24 cellular contexts compared by ENCODE assay signal in the genomic region with DNA sequence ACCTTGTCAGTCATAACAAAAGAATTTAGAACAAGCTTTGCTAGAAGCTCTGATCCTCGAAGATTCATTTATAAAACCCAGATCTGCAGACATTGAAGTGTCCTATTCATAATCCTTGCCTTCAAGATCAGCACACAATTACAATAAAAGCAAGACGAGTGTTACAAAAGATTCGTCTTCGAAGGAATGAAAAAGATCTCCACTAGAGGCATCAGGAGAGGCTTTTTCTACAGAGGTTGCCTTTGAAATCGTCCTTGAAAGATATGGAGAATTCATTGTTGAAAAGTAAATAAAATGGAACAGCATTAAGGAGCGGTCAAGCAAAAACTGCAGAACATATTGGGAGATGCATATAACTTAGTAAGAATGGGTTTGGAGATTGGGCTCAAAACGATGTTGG.
DNase-seq lines count a peak whose midpoint lies in the region; ATAC-seq, FAIRE-seq and TF ChIP-seq lines count a peak whose summit lies in the region.
"Had no signal": no experiment of that assay in that cellular context is flagged by ENCODE, and none has a peak within 500 bp of the region (broad histone marks: within the 10 kb centered on the region; RNA-seq: fewer than 3 reads in every experiment).

No MANE protein-coding gene starts in this region.

- POLR2A ChIA-PET in H1 (lab: Charles Lee; ENCODE audit: partially characterized antibody) = no interaction called here

- no peak overlapping the region for H2BK12ac ChIP-seq in H1 (ENCODE audit: low read depth, low read length)

- H4K20me1 ChIP-seq in H1 (replicated peaks in 1 of 2; ENCODE audit: control insufficient read depth in 1 of 2, insufficient read depth in 2 of 2, low read length in 2 of 2) = no peaks in the 10 kb centered on the region
- H4K20me1 ChIP-seq: BLaER1 had no signal

- H3K4me3 Mint-ChIP-seq in type B pancreatic cell = no peak overlapping the region
- H3K4me3 Mint-ChIP-seq: B cell; CD14-positive monocyte; CD4-positive, alpha-beta T cell; CD8-positive, alpha-beta memory T cell had no signal

- 87% methylated on average over 7 of the region's 7 CpGs; no CpG with 5 or more reads in 1 of the 2 experiments for WGBS in H1 (ENCODE audit: extremely low coverage in 1 of 2, insufficient coverage in 1 of 2, insufficient read length in 1 of 2, insufficient replicate concordance in 2 of 2, low coverage in 1 of 2, low lambda C conversion rate in 2 of 2, missing lambda C conversion rate in 1 of 2), 2 experiments

- H3K14ac ChIP-seq in H1 (ENCODE audit: insufficient read length) = no peak overlapping the region

- CTCF ChIA-PET in H1 (lab: Charles Lee; ENCODE audit: partially characterized antibody) = interaction anchor here (1.7 kb wide), 2 partner anchors 12 to 17 kb away, joined by 5 read pairs; no protein-coding TSS in a partner anchor

- no peak overlapping the region for H4K5ac ChIP-seq in H1 (ENCODE audit: insufficient read length, low read depth, low read length)

- H3K79me2 ChIP-seq in H1 (ENCODE audit: control insufficient read depth in 1 of 2, insufficient read depth in 2 of 2, low read length in 2 of 2) = no peaks in the 10 kb centered on the region

- no peak overlapping the region for H2BK15ac ChIP-seq in H1 (ENCODE audit: low read length)

- no peak overlapping the region for H3K4me3 ChIP-seq in LNCaP clone FGC (ENCODE audit: low read depth, low read length)
- H3K4me3 ChIP-seq in H1 (ENCODE audit: extremely low read depth in 1 of 4, insufficient read depth in 2 of 4, low read depth in 3 of 4, low read length in 4 of 4) = no peak overlapping the region
- H3K4me3 ChIP-seq: BLaER1 had no signal

- peak in 1 of 2 experiments; percentile 9; a peak in 1 of 4 replicates for TF ChIP-seq RAD21 in H1 (IDR thresholded peaks at IDR 0.05 in 1 of 2, conservative IDR thresholded peaks at IDR 0.05 in 1 of 2; ENCODE audit: low read depth in 2 of 2, low read length in 2 of 2)

- H3K23me2 ChIP-seq in H1 (ENCODE audit: low read depth, low read length) = no peaks in the 10 kb centered on the region

- H3K27me3 Mint-ChIP-seq in type B pancreatic cell = no peaks in the 10 kb centered on the region
- H3K27me3 Mint-ChIP-seq: B cell; CD4-positive, alpha-beta T cell; CD8-positive, alpha-beta memory T cell had no signal

- no peak for TF ChIP-seq POLR2A in H1 (IDR thresholded peaks at IDR 0.05; ENCODE audit: control extremely low read depth in 1 of 2, low read depth in 2 of 2, low read length in 2 of 2)

- no peak overlapping the region for H3K4ac ChIP-seq in H1 (replicated peaks; ENCODE audit: insufficient read length, low read depth, low read length)

- H2AFZ ChIP-seq in H1 (ENCODE audit: low read length) = no peak overlapping the region

- no peak overlapping the region for H3K56ac ChIP-seq in H1 (replicated peaks; ENCODE audit: insufficient read length, low read depth, low read length)

- no peak overlapping the region for H3K9ac ChIP-seq in H1 (replicated peaks in 1 of 4; ENCODE audit: extremely low read depth in 1 of 4, low read depth in 3 of 4, low read length in 3 of 4)
- H3K9ac ChIP-seq: BLaER1 had no signal

- H3K9me3 Mint-ChIP-seq in type B pancreatic cell = peaks cover 11% of the 10 kb centered on the region

- H3K9me3 ChIP-seq in H1 (ENCODE audit: insufficient read depth in 2 of 2, low read depth in 1 of 2, low read length in 1 of 2) = no peaks in the 10 kb centered on the region
- H3K9me3 ChIP-seq: BLaER1 had no signal

- no peaks in the 10 kb centered on the region for H3K79me1 ChIP-seq in H1 (ENCODE audit: low read depth, low read length)

- no peak overlapping the region for H3K27ac ChIP-seq in C4-2B
- H3K27ac ChIP-seq in H1 (ENCODE audit: low read depth, low read length) = no peak overlapping the region
- H3K27ac ChIP-seq: 22Rv1, BLaER1 had no signal

- no peak overlapping the region for H4K91ac ChIP-seq in H1 (replicated peaks; ENCODE audit: insufficient read length, low read length)

- DNase-seq in LNCaP clone FGC (ENCODE audit: low read depth) (peak; percentile 21), H1 (ENCODE audit: low read depth in 1 of 2, low spot score in 2 of 2) (no peak), type B pancreatic cell (ENCODE audit: extremely low spot score, unreplicated experiment) (no peak)
- DNase-seq: Calu3; CD4-positive, alpha-beta T cell; CD8-positive, alpha-beta memory T cell; DMS53; DMS79 treated with DMSO at 0.1 percent for 48 hours; GF-D8; GOT3; H7 had no signal

- ATAC-seq in HG03039 (IDR thresholded peaks at IDR 0.05; ENCODE audit: unreplicated experiment) (no peak), GM18867 (IDR thresholded peaks at IDR 0.05; ENCODE audit: unreplicated experiment) (no peak), GM19023 (IDR thresholded peaks at IDR 0.05; ENCODE audit: unreplicated experiment) (no peak)
- ATAC-seq: HCT116 had no signal

- H2BK5ac ChIP-seq in H1 (ENCODE audit: low read depth, low read length) = no peak overlapping the region

- H3K4me1 ChIP-seq in H1 (replicated peaks in 1 of 4; ENCODE audit: control insufficient read depth in 3 of 4, insufficient read depth in 4 of 4, low read length in 3 of 4) = no peaks in the 10 kb centered on the region
- H3K4me1 ChIP-seq: BLaER1 had no signal

- no peak for TF ChIP-seq EP300 in H1 (IDR thresholded peaks at IDR 0.05; ENCODE audit: borderline replicate concordance in 1 of 2, low read depth in 2 of 2, low read length in 2 of 2)

- H3K4me2 ChIP-seq in H1 (ENCODE audit: insufficient read depth in 1 of 2, low read depth in 2 of 2, low read length in 2 of 2) = no peak overlapping the region
- H3K4me2 ChIP-seq: BLaER1 had no signal

- peak; percentile 59 for TF ChIP-seq CTCF in C4-2B (conservative IDR thresholded peaks at IDR 0.05)
- no peak for TF ChIP-seq CTCF in LNCaP clone FGC (IDR thresholded peaks at IDR 0.05; ENCODE audit: control insufficient read depth, extremely low read depth, insufficient read depth)
- peak in 1 of 3 experiments; percentile 17; a peak in 1 of 4 replicates for TF ChIP-seq CTCF in H1 (IDR thresholded peaks at IDR 0.05; ENCODE audit: control extremely low read depth in 1 of 3, insufficient read depth in 1 of 3, low read depth in 1 of 3, low read length in 3 of 3)
- TF ChIP-seq CTCF in type B pancreatic cell (conservative IDR thresholded peaks at IDR 0.05) = peak; percentile 17

- no peak overlapping the region for H3K27ac Mint-ChIP-seq in type B pancreatic cell
- H3K27ac Mint-ChIP-seq: B cell; CD14-positive monocyte; CD4-positive, alpha-beta T cell; CD8-positive, alpha-beta memory T cell had no signal

- no peaks in the 10 kb centered on the region for H3K36me3 ChIP-seq in H1 (ENCODE audit: control insufficient read depth in 2 of 4, insufficient read depth in 4 of 4, low read length in 3 of 4)
- H3K36me3 ChIP-seq: BLaER1 had no signal

- H2BK20ac ChIP-seq in H1 (ENCODE audit: low read length) = no peak overlapping the region

- H3K23ac ChIP-seq in H1 (ENCODE audit: insufficient read length) = no peak overlapping the region

- no peak overlapping the region for H2BK120ac ChIP-seq in H1 (replicated peaks; ENCODE audit: low read depth, low read length)

- no peaks in the 10 kb centered on the region for H3K27me3 ChIP-seq in H1 (replicated peaks in 1 of 4; ENCODE audit: control insufficient read depth in 3 of 4, extremely low read depth in 1 of 4, insufficient read depth in 3 of 4, low read length in 3 of 4)
- H3K27me3 ChIP-seq: BLaER1 had no signal

- H3K36me3 Mint-ChIP-seq in type B pancreatic cell = no peaks in the 10 kb centered on the region
- H3K36me3 Mint-ChIP-seq: CD14-positive monocyte had no signal

- no peak overlapping the region for H4K8ac ChIP-seq in H1 (ENCODE audit: extremely low read depth, insufficient read depth, low read length)

- FAIRE-seq in H1 (lab: Jason Lieb, UNC) = peak; percentile 19
- FAIRE-seq: A204.1, GM12891, GM18507, GM19239 had no signal

- H2AK5ac ChIP-seq in H1 (ENCODE audit: low read depth, low read length) = no peak overlapping the region

- H3K18ac ChIP-seq in H1 (ENCODE audit: extremely low read depth, low read length) = no peak overlapping the region

- H3K4me1 Mint-ChIP-seq in type B pancreatic cell (ENCODE audit: unreplicated experiment) = peaks cover 24% of the 10 kb centered on the region
- H3K4me1 Mint-ChIP-seq: B cell; CD14-positive monocyte; CD8-positive, alpha-beta memory T cell had no signal

TF ChIP-seq in H1, 55 proteins besides CTCF, POLR2A, EP300 and RAD21 (continues in another document):
- TF ChIP-seq SIX5 (IDR thresholded peaks at IDR 0.05; ENCODE audit: low read depth, low read length) (no peak), SP4 (IDR thresholded peaks at IDR 0.05; ENCODE audit: low read length) (no peak), SIN3A (conservative IDR thresholded peaks at IDR 0.05 in 1 of 2, IDR thresholded peaks at IDR 0.05 in 1 of 2; ENCODE audit: low read depth in 1 of 2, low read length in 2 of 2) (no peak), PHF8 (conservative IDR thresholded peaks at IDR 0.05; ENCODE audit: low read depth, low read length) (no peak), HDAC2 (IDR thresholded peaks at IDR 0.05; ENCODE audit: borderline replicate concordance in 1 of 2, low read depth in 2 of 2, low read length in 2 of 2) (no peak), MAFK (IDR thresholded peaks at IDR 0.05; ENCODE audit: low read depth, low read length) (no peak), RBBP5 (IDR thresholded peaks at IDR 0.05; ENCODE audit: borderline replicate concordance, low read depth, low read length) (no peak), ZNF274 (IDR thresholded peaks at IDR 0.05; ENCODE audit: borderline replicate concordance, extremely low read depth, low read length) (no peak), SUZ12 (IDR thresholded peaks at IDR 0.05; ENCODE audit: low read length) (no peak), TEAD4 (IDR thresholded peaks at IDR 0.05; ENCODE audit: low read depth, low read length) (no peak), SIRT6 (IDR thresholded peaks at IDR 0.05; ENCODE audit: low read length) (no peak), GABPA (IDR thresholded peaks at IDR 0.05; ENCODE audit: borderline replicate concordance, insufficient read depth, low read length) (no peak), CEBPB (IDR thresholded peaks at IDR 0.05; ENCODE audit: low read depth, low read length) (no peak), CHD2 (IDR thresholded peaks at IDR 0.05; ENCODE audit: low read length) (no peak), BACH1 (IDR thresholded peaks at IDR 0.05; ENCODE audit: low read length) (no peak)
- TF ChIP-seq, protein P1, sequence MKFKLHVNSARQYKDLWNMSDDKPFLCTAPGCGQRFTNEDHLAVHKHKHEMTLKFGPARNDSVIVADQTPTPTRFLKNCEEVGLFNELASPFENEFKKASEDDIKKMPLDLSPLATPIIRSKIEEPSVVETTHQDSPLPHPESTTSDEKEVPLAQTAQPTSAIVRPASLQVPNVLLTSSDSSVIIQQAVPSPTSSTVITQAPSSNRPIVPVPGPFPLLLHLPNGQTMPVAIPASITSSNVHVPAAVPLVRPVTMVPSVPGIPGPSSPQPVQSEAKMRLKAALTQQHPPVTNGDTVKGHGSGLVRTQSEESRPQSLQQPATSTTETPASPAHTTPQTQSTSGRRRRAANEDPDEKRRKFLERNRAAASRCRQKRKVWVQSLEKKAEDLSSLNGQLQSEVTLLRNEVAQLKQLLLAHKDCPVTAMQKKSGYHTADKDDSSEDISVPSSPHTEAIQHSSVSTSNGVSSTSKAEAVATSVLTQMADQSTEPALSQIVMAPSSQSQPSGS (IDR thresholded peaks at IDR 0.05; ENCODE audit: low read length) = no peak
